ENCODE assay signal across 27 cellular contexts in the genomic region with DNA sequence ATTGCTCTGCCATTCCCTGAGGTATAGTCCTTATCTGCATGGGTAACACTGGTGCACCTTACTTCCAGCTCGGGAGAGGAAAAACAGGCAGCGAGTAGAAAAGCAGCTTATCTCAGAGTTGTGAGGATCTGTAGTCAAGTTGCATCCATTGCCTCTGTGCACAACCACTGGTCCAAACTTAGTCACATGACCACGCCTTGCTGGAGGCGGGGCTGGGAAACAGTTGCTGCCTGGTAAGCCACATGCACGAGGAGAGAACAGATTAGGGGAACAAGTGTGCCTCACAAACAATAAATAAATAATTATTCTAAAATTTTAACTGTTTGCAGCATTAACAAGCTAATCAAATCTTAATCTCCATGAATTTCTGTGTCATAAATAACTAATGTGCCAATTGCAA. TPM values are rescaled to one million over a fixed set of nuclear protein-coding genes. Genes with fewer than 3 reads are reported as not detected.
DNase-seq lines count a peak whose midpoint lies in the region; ATAC-seq and TF ChIP-seq lines count a peak whose summit lies in the region.
"Had no signal": no experiment of that assay in that cellular context is flagged by ENCODE, and none has a peak within 500 bp of the region (broad histone marks: within the 10 kb centered on the region; RNA-seq: fewer than 3 reads in every experiment).

No MANE protein-coding gene starts in this region.

- no peaks in the 10 kb centered on the region; the same call in 1 of the 2 replicates for H3F3A ChIP-seq in MM.1S (ENCODE audit: insufficient read depth, low read length)

- H3K23ac ChIP-seq in mesendoderm (ENCODE audit: low read length) = no peak overlapping the region

- H2AFZ ChIP-seq in MM.1S (ENCODE audit: low read length) = no peak overlapping the region

- H3K27me3 ChIP-seq in MG63 (no peaks in the 10 kb centered on the region), WERI-Rb-1 (ENCODE audit: insufficient read depth, low read depth, severe bottlenecking) (no peaks in the 10 kb centered on the region), mesendoderm (ENCODE audit: insufficient read depth, low read length, poor library complexity) (no peaks in the 10 kb centered on the region), MM.1S (replicated peaks; ENCODE audit: insufficient read depth, low read length) (no peaks in the 10 kb centered on the region)
- H3K27me3 ChIP-seq: BLaER1 treated with 17β-estradiol and CSF1 and Interleukin-3, amounts not matched to agents 10 nM and 100 nM; gastroesophageal sphincter; transverse colon had no signal

- H3K4me2 ChIP-seq in mesendoderm (ENCODE audit: low read length) = no peak overlapping the region
- H3K4me2 ChIP-seq in MM.1S (ENCODE audit: low read depth, low read length) = no peak overlapping the region
- H3K4me2 ChIP-seq: BLaER1 treated with 17β-estradiol and CSF1 and Interleukin-3, amounts not matched to agents 10 nM and 100 nM had no signal

- H3K4me3 ChIP-seq in MG63 = no peak overlapping the region
- H3K4me3 ChIP-seq in WERI-Rb-1 (ENCODE audit: low read depth, low read length) = no peak overlapping the region
- no peak overlapping the region for H3K4me3 ChIP-seq in mesendoderm (ENCODE audit: low read length)
- no peak overlapping the region for H3K4me3 ChIP-seq in MM.1S (ENCODE audit: low read length)
- H3K4me3 ChIP-seq: BLaER1 treated with 17β-estradiol and CSF1 and Interleukin-3, amounts not matched to agents 10 nM and 100 nM; gastroesophageal sphincter; lung; transverse colon had no signal

- no peak overlapping the region for H3K27ac ChIP-seq in WERI-Rb-1
- H3K27ac ChIP-seq in mesendoderm (ENCODE audit: low read depth, low read length) = no peak overlapping the region
- no peak overlapping the region for H3K27ac ChIP-seq in MM.1S (ENCODE audit: low read length)
- H3K27ac ChIP-seq: BLaER1 treated with 17β-estradiol and CSF1 and Interleukin-3, amounts not matched to agents 10 nM and 100 nM; gastroesophageal sphincter; transverse colon had no signal

- DNase-seq in MG63 (peak; percentile 17), WERI-Rb-1 (peak; percentile 79), mesendoderm (peak; percentile 55), MM.1S (no peak), NCI-H187 (lab: John Stamatoyannopoulos, UW) (no peak)
- DNase-seq: activated B cell treated with CpG ODN at 0.5 μM for 24 hours; activated CD4-positive, alpha-beta T cell treated with anti-CD3 and anti-CD28 coated beads, Interleukin-2, amount 50 U/mL, for 1 hour; activated gamma-delta T cell; activated naive CD8-positive, alpha-beta T cell treated with anti-CD3 and anti-CD28 coated beads for 36 hours; activated T-cell treated with anti-CD3 and anti-CD28 coated beads, Interleukin-2, amount 50 U/mL, for 24 hours; aorta; Caco-2; H7; NCI-H1105 treated with DMSO at 0.1 percent for 48 hours; NCI-H2029 treated with DMSO at 0.1 percent for 48 hours; NCI-H526; Right ventricle myocardium superior; SW 1271; T1000; transverse colon had no signal

- H2AK5ac ChIP-seq in mesendoderm (ENCODE audit: low read length) = no peak overlapping the region

- no peaks in the 10 kb centered on the region for H3K79me2 ChIP-seq in mesendoderm (ENCODE audit: control insufficient read depth, insufficient read depth, low read length)
- no peaks in the 10 kb centered on the region for H3K79me2 ChIP-seq in MM.1S (ENCODE audit: low read length)

- H3K9me2 ChIP-seq in MM.1S (replicated peaks; ENCODE audit: insufficient read depth, low read length) = no peaks in the 10 kb centered on the region

- H3K18ac ChIP-seq in mesendoderm (ENCODE audit: low read length) = no peak overlapping the region

- no peak for TF ChIP-seq CTCF in WERI-Rb-1 (IDR thresholded peaks at IDR 0.05; ENCODE audit: low read depth, low read length)
- no peak for TF ChIP-seq CTCF in MM.1S (IDR thresholded peaks at IDR 0.05; ENCODE audit: low read length)

- no peak overlapping the region for H2BK15ac ChIP-seq in mesendoderm (replicated peaks; ENCODE audit: low read depth)

- WGBS in mesendoderm (ENCODE audit: extremely low coverage, insufficient coverage, low lambda C conversion rate) = no CpG with 5 or more reads among the region's 5 CpGs

- H3K4me1 ChIP-seq in mesendoderm (ENCODE audit: control insufficient read depth, low read depth, low read length) (no peaks in the 10 kb centered on the region), MM.1S (ENCODE audit: low read length) (0 out of 2 replicates have a peak, but pooled peaks cover 5% of the 10 kb centered on the region)
- H3K4me1 ChIP-seq: BLaER1 treated with 17β-estradiol and CSF1 and Interleukin-3, amounts not matched to agents 10 nM and 100 nM; Caco-2; gastroesophageal sphincter; transverse colon had no signal

- no peak overlapping the region for H4K8ac ChIP-seq in mesendoderm (ENCODE audit: low read depth, low read length)

- H3K4ac ChIP-seq in mesendoderm (ENCODE audit: low read depth, low read length) = no peak overlapping the region

- peaks cover 55% of the 10 kb centered on the region for H3K36me3 ChIP-seq in MG63
- peaks cover 43% of the 10 kb centered on the region for H3K36me3 ChIP-seq in WERI-Rb-1
- H3K36me3 ChIP-seq in mesendoderm (ENCODE audit: control insufficient read depth, insufficient read depth, low read length) = peaks cover 5% of the 10 kb centered on the region
- H3K36me3 ChIP-seq in MM.1S (replicated peaks; ENCODE audit: insufficient read depth, low read length) = peaks cover 12% of the 10 kb centered on the region; the same call in 1 of the 2 replicates

- H4K5ac ChIP-seq in mesendoderm (ENCODE audit: low read length) = no peak overlapping the region

- H3K9me3 ChIP-seq in MG63 (no peaks in the 10 kb centered on the region), WERI-Rb-1 (ENCODE audit: severe bottlenecking) (no peaks in the 10 kb centered on the region), MM.1S (replicated peaks; ENCODE audit: insufficient read depth, low read length) (no peaks in the 10 kb centered on the region)
- H3K9me3 ChIP-seq: BLaER1 treated with 17β-estradiol and CSF1 and Interleukin-3, amounts not matched to agents 10 nM and 100 nM; Caco-2; gastroesophageal sphincter; transverse colon had no signal

- peak; percentile 40 for ATAC-seq in GM18868 (IDR thresholded peaks at IDR 0.05; ENCODE audit: unreplicated experiment)
- ATAC-seq in HG03469 (IDR thresholded peaks at IDR 0.05; ENCODE audit: unreplicated experiment) = no peak
- ATAC-seq: gastroesophageal sphincter; Panc1; stimulated activated effector memory CD8-positive, alpha-beta T cell treated with anti-CD3 and anti-CD28 coated beads, Interleukin-12 subunit alpha, Interleukin-12 subunit beta, amount 100 ng/mL, for 72 hours had no signal

- H3K56ac ChIP-seq in mesendoderm (ENCODE audit: low read length) = no peak overlapping the region

- no peaks in the 10 kb centered on the region for H3K79me1 ChIP-seq in mesendoderm (ENCODE audit: low read length)

- H4K20me1 ChIP-seq in MM.1S (ENCODE audit: insufficient read depth, low read length) = no peaks in the 10 kb centered on the region

- no peak overlapping the region for H3K9ac ChIP-seq in mesendoderm (ENCODE audit: low read length)
- H3K9ac ChIP-seq in MM.1S (ENCODE audit: low read length) = no peak overlapping the region
- H3K9ac ChIP-seq: BLaER1 treated with 17β-estradiol and CSF1 and Interleukin-3, amounts not matched to agents 10 nM and 100 nM had no signal

- H2BK120ac ChIP-seq in mesendoderm (ENCODE audit: low read depth, low read length) = no peak overlapping the region

- no peak overlapping the region for H2BK5ac ChIP-seq in mesendoderm (ENCODE audit: low read length)

RNA-seq across cellular contexts. Expression of a gene that starts 18.6 kb away (rescaled TPM):
- 77.9 and 89.1 TPM in 2 replicates for total RNA-seq in MG63 (2014; rRNA removed; shearing (Covaris generic); ENCODE audit: low replicate concordance)
- polyA plus RNA-seq in mesendoderm (2013, experiment 1 of 2) = 45.3 TPM
- polyA plus RNA-seq in mesendoderm (2013, experiment 2 of 2) = 47.1 TPM

Comparison
In these comparisons a context has a peak if more than half of its experiments do, and no peak if none do; other contexts are left out.
1. DNase-seq: peak in MG63 (single experiment), WERI-Rb-1 (single experiment) and mesendoderm (single experiment); none in MM.1S (single experiment) and NCI-H187 (0 of 2).